ENCODE assay signal across 1 cellular context in the genomic region with DNA sequence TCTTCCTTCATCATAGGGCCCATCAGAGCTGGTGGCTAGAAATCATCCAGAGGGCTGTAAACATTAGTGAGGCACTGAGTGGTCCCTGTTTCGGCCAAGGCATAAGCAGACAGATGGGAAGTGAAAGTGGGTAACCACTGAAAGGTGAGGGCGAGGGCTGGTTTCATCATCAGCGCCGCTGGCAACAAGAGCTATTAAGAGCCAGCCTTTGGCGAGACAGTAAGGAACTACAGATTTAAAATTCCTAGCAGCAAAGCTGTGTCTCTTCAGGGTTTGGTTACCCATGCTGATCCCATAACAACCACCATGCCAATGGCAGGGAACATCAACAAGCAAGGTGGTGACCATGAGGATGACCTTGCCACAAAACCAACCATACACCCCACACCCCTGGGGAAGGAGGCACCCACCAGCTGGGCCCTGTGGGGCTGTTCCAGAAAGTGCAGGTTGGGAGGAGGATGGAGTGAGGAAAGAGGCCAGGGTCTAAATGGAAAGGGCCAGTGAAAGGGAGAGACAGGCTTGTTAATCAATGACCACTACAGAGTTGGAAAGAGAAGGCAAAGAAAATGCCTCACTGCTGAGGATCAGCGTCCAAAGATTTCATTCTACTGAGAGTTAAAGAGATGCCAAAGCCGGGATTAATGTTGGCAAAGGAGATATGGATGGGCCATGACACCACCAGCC.
TF ChIP-seq lines count a peak whose summit lies in the region.

No MANE protein-coding gene starts in this region.

TF ChIP-seq in GM12878, 131 proteins besides CTCF, POLR2A, EP300 and RAD21 (continued from another document):
- TF ChIP-seq SMC3 (IDR thresholded peaks at IDR 0.05; ENCODE audit: borderline replicate concordance, low read length) (no peak), FOXK2 (IDR thresholded peaks at IDR 0.05) (no peak), TARDBP (IDR thresholded peaks at IDR 0.05; ENCODE audit: borderline replicate concordance) (no peak), HDGF (IDR thresholded peaks at IDR 0.05) (no peak), RCOR1 (conservative IDR thresholded peaks at IDR 0.05; ENCODE audit: low read depth, low read length) (no peak), ZSCAN29 (IDR thresholded peaks at IDR 0.05) (no peak), SIN3A (IDR thresholded peaks at IDR 0.05; ENCODE audit: low read depth, low read length) (no peak), YY1 (IDR thresholded peaks at IDR 0.05; ENCODE audit: low read depth, low read length) (no peak), FOXM1 (IDR thresholded peaks at IDR 0.05; ENCODE audit: low read depth, low read length) (no peak), ZNF274 (IDR thresholded peaks at IDR 0.05; ENCODE audit: insufficient read depth, insufficient read length) (no peak), LARP7 (IDR thresholded peaks at IDR 0.05) (no peak), RFX5 (IDR thresholded peaks at IDR 0.05; ENCODE audit: low read depth, low read length) (no peak), CEBPB (IDR thresholded peaks at IDR 0.05; ENCODE audit: borderline replicate concordance in 1 of 2, low read depth in 2 of 2, low read length in 2 of 2) (no peak), IKZF2 (IDR thresholded peaks at IDR 0.05) (peak; percentile 85; a peak in 3 of 4 replicates), SMARCA5 (IDR thresholded peaks at IDR 0.05) (no peak), RUNX3 (IDR thresholded peaks at IDR 0.05; ENCODE audit: low read length) (peak; percentile 90), NBN (IDR thresholded peaks at IDR 0.05) (peak; percentile 64; the same call in 1 of the 2 replicates), IRF4 (IDR thresholded peaks at IDR 0.05; ENCODE audit: low read depth, low read length) (peak; percentile 85), ZNF217 (IDR thresholded peaks at IDR 0.05) (no peak), MTA2 (IDR thresholded peaks at IDR 0.05; ENCODE audit: low read depth) (peak; percentile 75), KDM1A (IDR thresholded peaks at IDR 0.05; ENCODE audit: borderline replicate concordance) (no peak), HCFC1 (IDR thresholded peaks at IDR 0.05; ENCODE audit: low read length) (no peak), JUNB (IDR thresholded peaks at IDR 0.05) (no peak), TCF7 (IDR thresholded peaks at IDR 0.05; ENCODE audit: borderline replicate concordance) (no peak), NR2C2 (IDR thresholded peaks at IDR 0.05; ENCODE audit: borderline replicate concordance, control insufficient read depth, insufficient read length, low read depth) (no peak), SPI1 (IDR thresholded peaks at IDR 0.05; ENCODE audit: borderline replicate concordance, insufficient read depth, low read depth, low read length) (peak; percentile 92), SMAD5 (IDR thresholded peaks at IDR 0.05; ENCODE audit: low read depth) (no peak), SMAD1 (IDR thresholded peaks at IDR 0.05; ENCODE audit: low read depth, partially characterized antibody) (no peak), RAD51 (IDR thresholded peaks at IDR 0.05) (no peak), POLR2AphosphoS5 (IDR thresholded peaks at IDR 0.05; ENCODE audit: low read length) (no peak)
- TF ChIP-seq, protein P1, sequence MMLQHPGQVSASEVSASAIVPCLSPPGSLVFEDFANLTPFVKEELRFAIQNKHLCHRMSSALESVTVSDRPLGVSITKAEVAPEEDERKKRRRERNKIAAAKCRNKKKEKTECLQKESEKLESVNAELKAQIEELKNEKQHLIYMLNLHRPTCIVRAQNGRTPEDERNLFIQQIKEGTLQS (IDR thresholded peaks at IDR 0.05; ENCODE audit: borderline replicate concordance, extremely low read depth, low read depth, low read length): no peak
- TF ChIP-seq, protein P2, sequence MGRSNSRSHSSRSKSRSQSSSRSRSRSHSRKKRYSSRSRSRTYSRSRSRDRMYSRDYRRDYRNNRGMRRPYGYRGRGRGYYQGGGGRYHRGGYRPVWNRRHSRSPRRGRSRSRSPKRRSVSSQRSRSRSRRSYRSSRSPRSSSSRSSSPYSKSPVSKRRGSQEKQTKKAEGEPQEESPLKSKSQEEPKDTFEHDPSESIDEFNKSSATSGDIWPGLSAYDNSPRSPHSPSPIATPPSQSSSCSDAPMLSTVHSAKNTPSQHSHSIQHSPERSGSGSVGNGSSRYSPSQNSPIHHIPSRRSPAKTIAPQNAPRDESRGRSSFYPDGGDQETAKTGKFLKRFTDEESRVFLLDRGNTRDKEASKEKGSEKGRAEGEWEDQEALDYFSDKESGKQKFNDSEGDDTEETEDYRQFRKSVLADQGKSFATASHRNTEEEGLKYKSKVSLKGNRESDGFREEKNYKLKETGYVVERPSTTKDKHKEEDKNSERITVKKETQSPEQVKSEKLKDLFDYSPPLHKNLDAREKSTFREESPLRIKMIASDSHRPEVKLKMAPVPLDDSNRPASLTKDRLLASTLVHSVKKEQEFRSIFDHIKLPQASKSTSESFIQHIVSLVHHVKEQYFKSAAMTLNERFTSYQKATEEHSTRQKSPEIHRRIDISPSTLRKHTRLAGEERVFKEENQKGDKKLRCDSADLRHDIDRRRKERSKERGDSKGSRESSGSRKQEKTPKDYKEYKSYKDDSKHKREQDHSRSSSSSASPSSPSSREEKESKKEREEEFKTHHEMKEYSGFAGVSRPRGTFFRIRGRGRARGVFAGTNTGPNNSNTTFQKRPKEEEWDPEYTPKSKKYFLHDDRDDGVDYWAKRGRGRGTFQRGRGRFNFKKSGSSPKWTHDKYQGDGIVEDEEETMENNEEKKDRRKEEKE (IDR thresholded peaks at IDR 0.05): no peak
- TF ChIP-seq, protein P3, sequence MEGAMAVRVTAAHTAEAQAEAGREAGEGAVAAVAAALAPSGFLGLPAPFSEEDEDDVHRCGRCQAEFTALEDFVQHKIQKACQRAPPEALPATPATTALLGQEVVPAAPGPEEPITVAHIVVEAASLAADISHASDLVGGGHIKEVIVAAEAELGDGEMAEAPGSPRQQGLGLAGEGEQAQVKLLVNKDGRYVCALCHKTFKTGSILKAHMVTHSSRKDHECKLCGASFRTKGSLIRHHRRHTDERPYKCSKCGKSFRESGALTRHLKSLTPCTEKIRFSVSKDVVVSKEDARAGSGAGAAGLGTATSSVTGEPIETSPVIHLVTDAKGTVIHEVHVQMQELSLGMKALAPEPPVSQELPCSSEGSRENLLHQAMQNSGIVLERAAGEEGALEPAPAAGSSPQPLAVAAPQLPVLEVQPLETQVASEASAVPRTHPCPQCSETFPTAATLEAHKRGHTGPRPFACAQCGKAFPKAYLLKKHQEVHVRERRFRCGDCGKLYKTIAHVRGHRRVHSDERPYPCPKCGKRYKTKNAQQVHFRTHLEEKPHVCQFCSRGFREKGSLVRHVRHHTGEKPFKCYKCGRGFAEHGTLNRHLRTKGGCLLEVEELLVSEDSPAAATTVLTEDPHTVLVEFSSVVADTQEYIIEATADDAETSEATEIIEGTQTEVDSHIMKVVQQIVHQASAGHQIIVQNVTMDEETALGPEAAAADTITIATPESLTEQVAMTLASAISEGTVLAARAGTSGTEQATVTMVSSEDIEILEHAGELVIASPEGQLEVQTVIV (IDR thresholded peaks at IDR 0.05; ENCODE audit: borderline replicate concordance, partially characterized antibody): no peak
